ENCODE assay signal across 8 cellular contexts in the genomic region with DNA sequence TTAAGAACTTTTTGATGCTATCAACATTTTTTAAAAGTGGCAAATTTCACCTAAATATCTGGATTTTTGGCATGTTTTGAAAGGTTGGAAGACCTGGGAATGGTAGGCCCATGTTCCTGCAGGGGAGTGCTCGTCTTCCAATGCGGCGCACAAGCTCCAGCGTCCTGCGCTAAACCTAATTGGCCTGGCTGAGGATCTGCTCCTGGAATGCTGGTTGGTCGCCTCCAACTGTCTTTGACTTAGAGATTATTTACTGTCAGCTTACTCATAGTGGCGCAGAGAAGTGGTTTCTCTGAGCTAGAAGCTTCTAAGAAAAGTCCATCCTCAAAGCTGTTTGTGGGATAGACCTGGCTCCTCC. TPM values are rescaled to one million over a fixed set of nuclear protein-coding genes. Genes with fewer than 3 reads are reported as not detected.
DNase-seq lines count a peak whose midpoint lies in the region; ATAC-seq and TF ChIP-seq lines count a peak whose summit lies in the region.

No MANE protein-coding gene starts in this region.

- ATAC-seq in GM23338 (no peak), T-helper 17 cell (no peak)

- H3K27me3 ChIP-seq in GM23338 (ENCODE audit: insufficient read depth) = no peaks in the 10 kb centered on the region
- H3K27me3 ChIP-seq in skeletal muscle satellite cell (ENCODE audit: control insufficient read depth, insufficient read depth, low read length) = no peaks in the 10 kb centered on the region

- TF ChIP-seq CTCF in GM23338 (conservative IDR thresholded peaks at IDR 0.05; ENCODE audit: low read depth in 2 of 2) (no peak), fibroblast of the aortic adventitia (IDR thresholded peaks at IDR 0.05; ENCODE audit: insufficient read depth, low read length) (no peak)

- in situ Hi-C loops in G401 (cut with HindIII; ENCODE audit: low sequenced_read_pairs) = no loop called here

- H3K27ac ChIP-seq in GM23338 (ENCODE audit: low read depth) = no peak overlapping the region

- H3K4me1 ChIP-seq in GM23338 (ENCODE audit: insufficient read depth) = peaks cover 19% of the 10 kb centered on the region
- H3K4me1 ChIP-seq in skeletal muscle satellite cell (ENCODE audit: control insufficient read depth, insufficient read depth, low read length) = peaks cover 12% of the 10 kb centered on the region

- peak overlapping the region; percentile 97 for H3K4me3 ChIP-seq in GM23338
- peak overlapping the region; percentile 87 for H3K4me3 ChIP-seq in fibroblast of the aortic adventitia (ENCODE audit: low read depth, low read length)
- peak overlapping the region; percentile 85 for H3K4me3 ChIP-seq in skeletal muscle satellite cell (ENCODE audit: low read length)

- H3K4me2 ChIP-seq in GM23338 = peak overlapping the region; percentile 75
- H3K4me2 ChIP-seq in skeletal muscle satellite cell (ENCODE audit: low read length) = peak overlapping the region; percentile 91

- H3K27me3 Mint-ChIP-seq in GM23338 (ENCODE audit: insufficient read depth, low read depth, poor library complexity) (no peaks in the 10 kb centered on the region), T-helper 17 cell (no peaks in the 10 kb centered on the region)

- H3K27ac Mint-ChIP-seq in GM23338 = no peak overlapping the region
- peak overlapping the region; percentile 88 for H3K27ac Mint-ChIP-seq in T-helper 17 cell

- peaks cover 8% of the 10 kb centered on the region for H4K20me1 ChIP-seq in GM23338 (replicated peaks; ENCODE audit: insufficient read depth)

- H3K36me3 Mint-ChIP-seq in GM23338 (ENCODE audit: low read depth) = peaks cover 10% of the 10 kb centered on the region; the same call in 2 of the 3 replicates
- H3K36me3 Mint-ChIP-seq in T-helper 17 cell (ENCODE audit: low read depth) = no peaks in the 10 kb centered on the region

- H3K4me3 Mint-ChIP-seq in GM23338 (peak overlapping the region; percentile 89), T-helper 17 cell (peak overlapping the region; percentile 91)

- H3K36me3 ChIP-seq in GM23338 (ENCODE audit: insufficient read depth) = peaks cover 6% of the 10 kb centered on the region; the same call in 1 of the 2 replicates
- H3K36me3 ChIP-seq in skeletal muscle satellite cell (ENCODE audit: insufficient read depth, low read length) = peaks cover 5% of the 10 kb centered on the region

- peak overlapping the region; percentile 99 for H2AFZ ChIP-seq in GM23338

- H3F3A ChIP-seq in GM23338 (replicated peaks; ENCODE audit: low read depth) = peaks cover 3% of the 10 kb centered on the region; the same call in 1 of the 2 replicates

- peaks cover 41% of the 10 kb centered on the region for H3K79me2 ChIP-seq in GM23338 (replicated peaks; ENCODE audit: insufficient read depth)

- DNase-seq in GM23338 (ENCODE audit: low spot score) (no peak), T-helper 17 cell (no peak), fibroblast of the aortic adventitia (ENCODE audit: low read depth) (no peak), iPS-NIHi11 (ENCODE audit: low spot score) (no peak), middle frontal gyrus (ENCODE audit: extremely low spot score, low spot score) (no peak), G401 (ENCODE audit: low spot score) (no peak), iPS-NIHi7 (ENCODE audit: extremely low spot score) (no peak)

- H3K4me1 Mint-ChIP-seq in GM23338 = peaks cover 21% of the 10 kb centered on the region
- peaks cover 47% of the 10 kb centered on the region for H3K4me1 Mint-ChIP-seq in T-helper 17 cell

- H3K9ac ChIP-seq in skeletal muscle satellite cell (ENCODE audit: low read depth, low read length) = peak overlapping the region; percentile 32

- H3K9me3 Mint-ChIP-seq in GM23338 = no peaks in the 10 kb centered on the region

- H3K9me2 ChIP-seq in GM23338 (ENCODE audit: insufficient read depth) = no peaks in the 10 kb centered on the region

- H3K9me3 ChIP-seq in T-helper 17 cell (ENCODE audit: control insufficient read depth, low read length, poor library complexity, severe bottlenecking) (no peaks in the 10 kb centered on the region), skeletal muscle satellite cell (replicated peaks; ENCODE audit: low read length) (no peaks in the 10 kb centered on the region)

TF ChIP-seq in GM23338, 12 proteins besides CTCF, POLR2A, EP300 and RAD21:
- TF ChIP-seq NANOG (IDR thresholded peaks at IDR 0.05; ENCODE audit: borderline replicate concordance) (no peak), EZH2 (IDR thresholded peaks at IDR 0.05; ENCODE audit: low read depth, unreplicated experiment) (no peak), ZNF462 (CRISPR knock-in tag; IDR thresholded peaks at IDR 0.05) (no peak), CREB1 (CRISPR knock-in tag; IDR thresholded peaks at IDR 0.05; ENCODE audit: low read depth) (no peak), STAT1 (IDR thresholded peaks at IDR 0.05; ENCODE audit: unreplicated experiment) (no peak)

RNA-seq across cellular contexts. Expression of gene LIMK2, which starts 0.6 kb away (rescaled TPM):
- total RNA-seq in GM23338 (2014; rRNA removed; shearing (Covaris generic)) = 35.5 and 39.8 TPM in 2 replicates
- polyA plus RNA-seq in GM23338 (2016; fragmentation: Nextera tagmentation; extraction: Ambion mirVana) = 12.5 and 14.9 TPM in 2 replicates
- total RNA-seq in T-helper 17 cell (10 to 100 TPM; 20.7 to 25.3 TPM), fibroblast of the aortic adventitia (ENCODE audit: low replicate concordance) (10.0 and 51.5 TPM in 2 replicates)
- total RNA-seq in skeletal muscle satellite cell (2012; rRNA removed) = 8.9 and 16.8 TPM in 2 replicates
- 49.9 and 58.0 TPM in 2 replicates for total RNA-seq in G401 (2014; rRNA removed; shearing (Covaris generic))

RNA-seq across cellular contexts. Expression of gene RNF185, which starts 51.5 kb away (rescaled TPM):
- total RNA-seq in GM23338 (2014; rRNA removed; shearing (Covaris generic)) = 13.6 and 15.5 TPM in 2 replicates
- polyA plus RNA-seq in GM23338 (2016; fragmentation: Nextera tagmentation; extraction: Ambion mirVana) = 6.8 and 7.6 TPM in 2 replicates
- total RNA-seq in T-helper 17 cell (10 to 100 TPM; 10.5 to 11.2 TPM), fibroblast of the aortic adventitia (ENCODE audit: low replicate concordance) (23.2 and 35.8 TPM in 2 replicates)
- 23.6 and 28.0 TPM in 2 replicates for total RNA-seq in skeletal muscle satellite cell (2012; rRNA removed)
- total RNA-seq in G401 (2014; rRNA removed; shearing (Covaris generic)) = 45.7 and 54.8 TPM in 2 replicates
